Comparison of ENCODE assay signal across 21 cellular contexts in the genomic region with DNA sequence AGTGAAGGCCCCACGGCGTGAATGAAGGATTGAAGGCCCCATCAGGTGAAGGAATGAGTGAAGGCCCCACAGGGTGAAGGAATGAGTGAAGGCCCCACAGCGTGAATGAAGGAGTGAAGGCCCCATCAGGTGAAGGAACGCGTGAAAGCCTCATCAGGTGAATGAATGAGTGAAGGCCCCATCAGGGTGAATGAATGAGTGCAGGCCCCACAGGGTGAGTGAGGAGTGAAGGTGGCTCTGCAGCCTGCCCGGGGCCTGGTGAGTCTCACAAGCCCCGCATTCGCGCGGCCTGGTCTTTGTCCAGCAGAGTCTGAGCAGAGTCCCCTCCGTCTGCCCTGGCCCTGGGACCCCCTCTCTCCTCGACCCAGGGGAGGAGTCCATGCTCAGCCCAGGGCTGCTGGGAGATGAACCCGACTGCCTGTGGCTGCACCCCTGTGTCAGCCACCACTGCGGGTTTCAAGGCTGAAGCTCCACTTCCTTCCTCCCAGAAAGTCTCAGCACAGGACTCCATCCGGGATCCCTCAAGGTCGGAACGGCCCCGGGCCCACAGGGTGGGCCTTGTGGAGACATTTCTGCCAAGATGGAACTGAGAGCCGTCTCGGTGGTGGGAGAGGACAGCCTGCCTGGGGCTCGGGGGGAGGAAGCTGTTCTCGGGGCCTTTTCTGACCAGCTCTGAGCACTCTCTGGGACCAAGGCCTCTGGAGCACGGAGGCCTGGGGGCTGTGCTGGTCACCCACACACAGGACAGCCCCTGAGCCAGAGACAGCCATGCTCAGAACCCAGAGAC. TPM values are rescaled to one million over a fixed set of nuclear protein-coding genes. Genes with fewer than 3 reads are reported as not detected.
DNase-seq lines count a peak whose midpoint lies in the region; ATAC-seq, FAIRE-seq and TF ChIP-seq lines count a peak whose summit lies in the region.
"Had no signal": no experiment of that assay in that cellular context is flagged by ENCODE, and none has a peak within 500 bp of the region (broad histone marks: within the 10 kb centered on the region; RNA-seq: fewer than 3 reads in every experiment).

No MANE protein-coding gene starts in this region.

- H3K4me1 Mint-ChIP-seq in activated T-cell treated with anti-CD3 and anti-CD28 coated beads, Interleukin-2, amount 50 U/mL, for 24 hours (ENCODE audit: low read depth) = peaks cover 8% of the 10 kb centered on the region

- no peaks in the 10 kb centered on the region; a peak in 2 of 8 replicates for H3K36me3 ChIP-seq in H1 (ENCODE audit: control insufficient read depth in 2 of 4, insufficient read depth in 4 of 4, low read length in 3 of 4)

- TF ChIP-seq RAD21 in H1 (IDR thresholded peaks at IDR 0.05 in 1 of 2, conservative IDR thresholded peaks at IDR 0.05 in 1 of 2; ENCODE audit: low read depth in 2 of 2, low read length in 2 of 2) = no peak

- H3K4ac ChIP-seq in H1 (replicated peaks; ENCODE audit: insufficient read length, low read depth, low read length) = no peak overlapping the region

- no peak overlapping the region for H3K27ac ChIP-seq in H1 (ENCODE audit: low read depth, low read length)
- H3K27ac ChIP-seq: A549, GM23248 had no signal

- no peak overlapping the region for H2BK15ac ChIP-seq in H1 (ENCODE audit: low read length)

- no peaks in the 10 kb centered on the region for H3K23me2 ChIP-seq in H1 (ENCODE audit: low read depth, low read length)

- H3K4me2 ChIP-seq in H1 (ENCODE audit: insufficient read depth in 1 of 2, low read depth in 2 of 2, low read length in 2 of 2) = no peak overlapping the region
- H3K4me2 ChIP-seq: A549 had no signal

- H3K36me3 Mint-ChIP-seq in activated T-cell treated with anti-CD3 and anti-CD28 coated beads, Interleukin-2, amount 50 U/mL, for 24 hours (ENCODE audit: low read depth) = no peaks in the 10 kb centered on the region
- H3K36me3 Mint-ChIP-seq: CD8-positive, alpha-beta T cell had no signal

- no peak overlapping the region for H2AFZ ChIP-seq in H1 (ENCODE audit: low read length)
- H2AFZ ChIP-seq: GM23248 had no signal

- no peak overlapping the region for H3K56ac ChIP-seq in H1 (replicated peaks; ENCODE audit: insufficient read length, low read depth, low read length)

- H4K20me1 ChIP-seq in H1 (replicated peaks in 1 of 2; ENCODE audit: control insufficient read depth in 1 of 2, insufficient read depth in 2 of 2, low read length in 2 of 2) = no peaks in the 10 kb centered on the region

- peaks cover 3% of the 10 kb centered on the region in 2 experiments; a peak in 3 of 4 replicates for H3K9me3 ChIP-seq in H1 (ENCODE audit: insufficient read depth in 2 of 2, low read depth in 1 of 2, low read length in 1 of 2)

- H2BK5ac ChIP-seq in H1 (ENCODE audit: low read depth, low read length) = no peak overlapping the region

- TF ChIP-seq POLR2A in H1 (IDR thresholded peaks at IDR 0.05; ENCODE audit: control extremely low read depth in 1 of 2, low read depth in 2 of 2, low read length in 2 of 2) = no peak

- no peaks in the 10 kb centered on the region for H3K79me1 ChIP-seq in H1 (ENCODE audit: low read depth, low read length)

- peak; percentile 53 for DNase-seq in activated T-cell treated with anti-CD3 and anti-CD28 coated beads, Interleukin-2, amount 50 U/mL, for 24 hours
- no peak for DNase-seq in activated T-cell treated with anti-CD3 and anti-CD28 coated beads, Interleukin-2, amount 50 U/mL, for 1 hour
- peak; percentile 27 to 28 for DNase-seq in Kasumi-1 (lab: John Stamatoyannopoulos, UW)
- DNase-seq in H1 (ENCODE audit: low read depth in 1 of 2, low spot score in 2 of 2) = no peak
- DNase-seq in sciatic nerve (ENCODE audit: low spot score) = no peak
- no peak for DNase-seq in HuH-7 (ENCODE audit: low spot score)
- DNase-seq in SHP77 (lab: John Stamatoyannopoulos, UW) = no peak
- DNase-seq in NCI-H345 treated with DMSO at 0.1 percent for 48 hours (lab: John Stamatoyannopoulos, UW; ENCODE audit: unreplicated experiment) = no peak
- DNase-seq: CD8-positive, alpha-beta T cell; DMS79 treated with DMSO at 0.1 percent for 48 hours; GDM1; GM23248; HFFc6; MM.1S; NCI-H1417 treated with DMSO at 0.1 percent for 48 hours; NCI-H2107; NCI-H345; NCI-H69; PC-3 had no signal

- peak overlapping the region; percentile 71 for H4K8ac ChIP-seq in H1 (ENCODE audit: extremely low read depth, insufficient read depth, low read length)

- H2BK12ac ChIP-seq in H1 (ENCODE audit: low read depth, low read length) = no peak overlapping the region

- H3K27me3 Mint-ChIP-seq in activated T-cell treated with anti-CD3 and anti-CD28 coated beads, Interleukin-2, amount 50 U/mL, for 24 hours = peaks cover 15% of the 10 kb centered on the region

- H3K14ac ChIP-seq in H1 (ENCODE audit: insufficient read length) = no peak overlapping the region

- no peak for TF ChIP-seq CTCF in H1 (IDR thresholded peaks at IDR 0.05; ENCODE audit: control extremely low read depth in 1 of 3, insufficient read depth in 1 of 3, low read depth in 1 of 3, low read length in 3 of 3)

- H3K27me3 ChIP-seq in H1 (replicated peaks in 1 of 4; ENCODE audit: control insufficient read depth in 3 of 4, extremely low read depth in 1 of 4, insufficient read depth in 3 of 4, low read length in 3 of 4) = no peaks in the 10 kb centered on the region; a peak in 1 of 7 replicates

- H2AK5ac ChIP-seq in H1 (ENCODE audit: low read depth, low read length) = no peak overlapping the region

- POLR2A ChIA-PET in H1 (lab: Charles Lee; ENCODE audit: partially characterized antibody) = no interaction called here

- peaks cover 6% of the 10 kb centered on the region for H3K9me3 Mint-ChIP-seq in activated T-cell treated with anti-CD3 and anti-CD28 coated beads, Interleukin-2, amount 50 U/mL, for 24 hours

- no peak overlapping the region for H3K4me3 ChIP-seq in H1 (ENCODE audit: extremely low read depth in 1 of 4, insufficient read depth in 2 of 4, low read depth in 3 of 4, low read length in 4 of 4)
- H3K4me3 ChIP-seq: A549, GM23248 had no signal

- CTCF ChIA-PET in H1 (lab: Charles Lee; ENCODE audit: partially characterized antibody) = interaction anchor here (0.8 to 2.1 kb wide), 3 partner anchors 10 to 298 kb away, joined by 3 to 5 read pairs (median 4); a partner anchor contains a TSS

- H4K91ac ChIP-seq in H1 (replicated peaks; ENCODE audit: insufficient read length, low read length) = no peak overlapping the region

- no peak for FAIRE-seq in H1 (lab: Jason Lieb, UNC)
- FAIRE-seq: A549, D721Med had no signal

- H2BK20ac ChIP-seq in H1 (ENCODE audit: low read length) = no peak overlapping the region

- no peak overlapping the region for H4K5ac ChIP-seq in H1 (ENCODE audit: insufficient read length, low read depth, low read length)

- H3K9ac ChIP-seq in H1 (replicated peaks in 1 of 4; ENCODE audit: extremely low read depth in 1 of 4, low read depth in 3 of 4, low read length in 3 of 4) = no peak overlapping the region
- H3K9ac ChIP-seq: GM23248 had no signal

- no peaks in the 10 kb centered on the region for H3K79me2 ChIP-seq in H1 (ENCODE audit: control insufficient read depth in 1 of 2, insufficient read depth in 2 of 2, low read length in 2 of 2)

- no peak overlapping the region for H3K23ac ChIP-seq in H1 (ENCODE audit: insufficient read length)

- no peak overlapping the region for H3K4me3 Mint-ChIP-seq in activated T-cell treated with anti-CD3 and anti-CD28 coated beads, Interleukin-2, amount 50 U/mL, for 24 hours
- H3K4me3 Mint-ChIP-seq: CD8-positive, alpha-beta T cell; HFFc6 had no signal

- H3K18ac ChIP-seq in H1 (ENCODE audit: extremely low read depth, low read length) = no peak overlapping the region

- peak overlapping the region; percentile 33 for H3K27ac Mint-ChIP-seq in activated T-cell treated with anti-CD3 and anti-CD28 coated beads, Interleukin-2, amount 50 U/mL, for 24 hours
- H3K27ac Mint-ChIP-seq: CD8-positive, alpha-beta T cell; HFFc6 had no signal

- intact Hi-C loops in sciatic nerve (cut with DNase I) = loop anchor here (5.0 kb wide), 1 partner anchor 505 kb away; a partner anchor contains a TSS

- TF ChIP-seq EP300 in H1 (IDR thresholded peaks at IDR 0.05; ENCODE audit: borderline replicate concordance in 1 of 2, low read depth in 2 of 2, low read length in 2 of 2) = no peak

- peak; percentile 23 for ATAC-seq in sciatic nerve
- ATAC-seq: A549; CD8-positive, alpha-beta T cell; PC-3 had no signal

- WGBS in H1 (ENCODE audit: extremely low coverage in 1 of 2, insufficient coverage in 1 of 2, insufficient read length in 1 of 2, insufficient replicate concordance in 2 of 2, low coverage in 1 of 2, low lambda C conversion rate in 2 of 2, missing lambda C conversion rate in 1 of 2), 2 experiments = 89% methylated on average over 23 of the region's 23 CpGs; no CpG with 5 or more reads in 1 of the 2 experiments

- H2BK120ac ChIP-seq in H1 (replicated peaks; ENCODE audit: low read depth, low read length) = no peak overlapping the region

- no peaks in the 10 kb centered on the region for H3K4me1 ChIP-seq in H1 (replicated peaks in 1 of 4; ENCODE audit: control insufficient read depth in 3 of 4, insufficient read depth in 4 of 4, low read length in 3 of 4)

TF ChIP-seq in H1, 55 proteins besides CTCF, POLR2A, EP300 and RAD21 (continues in another document):
- TF ChIP-seq CEBPB (IDR thresholded peaks at IDR 0.05; ENCODE audit: low read depth, low read length) (no peak), KDM5A (IDR thresholded peaks at IDR 0.05; ENCODE audit: low read length) (no peak), SIN3A (conservative IDR thresholded peaks at IDR 0.05 in 1 of 2, IDR thresholded peaks at IDR 0.05 in 1 of 2; ENCODE audit: low read depth in 1 of 2, low read length in 2 of 2) (no peak), YY1 (IDR thresholded peaks at IDR 0.05; ENCODE audit: low read depth, low read length) (no peak)

RNA-seq across cellular contexts. Expression of a gene that starts 37.4 kb away (rescaled TPM):
- 2.9 TPM in 2 replicates for total RNA-seq in H1 (2021; fragmentation: NEBNext Ultra II Directional; extraction: Animal tissue kit (Norgen Biotek cat#: 25700))
- polyA plus RNA-seq in H1 (2011; rRNA removed) = 4.0 and 4.6 TPM in 2 replicates
- 3.7 TPM for polyA plus RNA-seq in H1 (2011; cell fraction: cytosol; rRNA removed)
- 4.6 TPM for polyA plus RNA-seq in H1 (2011; cell fraction: nucleus; rRNA removed)
- 1.7 to 6.0 TPM (median 4.1 TPM) in 4 replicates for polyA plus RNA-seq in H1 (2012, experiment 1 of 2)
- polyA plus RNA-seq in H1 (2012, experiment 2 of 2) = 1.8 TPM
- 1.8 TPM for polyA plus RNA-seq in H1 (2013, experiment 1 of 2)
- polyA plus RNA-seq in H1 (2013, experiment 2 of 2) = 1.9 TPM
- polyA minus RNA-seq in H1 (2011; rRNA and poly(A)+ RNA removed) = 1.1 and 3.6 TPM in 2 replicates
- 2.4 TPM for polyA minus RNA-seq in H1 (2011; cell fraction: cytosol; rRNA and poly(A)+ RNA removed)
- 3.4 TPM for polyA minus RNA-seq in H1 (2011; cell fraction: nucleus; rRNA and poly(A)+ RNA removed)
- 4.5 TPM for total RNA-seq in sciatic nerve
- total RNA-seq: CD8-positive, alpha-beta T cell; GM23248; HFFc6; PC-3 had no signal
- polyA plus RNA-seq: GM23248 had no signal

RNA-seq across cellular contexts. Expression of a gene that starts 47.5 kb away (rescaled TPM):
- total RNA-seq in H1 (2021; fragmentation: NEBNext Ultra II Directional; extraction: Animal tissue kit (Norgen Biotek cat#: 25700)) = 54.0 and 59.5 TPM in 2 replicates
- 29.1 and 42.3 TPM in 2 replicates for polyA plus RNA-seq in H1 (2011; rRNA removed)
- 28.5 TPM for polyA plus RNA-seq in H1 (2011; cell fraction: cytosol; rRNA removed)
- polyA plus RNA-seq in H1 (2011; cell fraction: nucleus; rRNA removed) = 143 TPM
- 27.3 to 49.9 TPM (median 47.0 TPM) in 4 replicates for polyA plus RNA-seq in H1 (2012, experiment 1 of 2)
- polyA plus RNA-seq in H1 (2012, experiment 2 of 2) = 33.6 TPM
- 36.0 TPM for polyA plus RNA-seq in H1 (2013, experiment 1 of 2)
- 32.6 TPM for polyA plus RNA-seq in H1 (2013, experiment 2 of 2)
- 12.8 and 15.1 TPM in 2 replicates for polyA minus RNA-seq in H1 (2011; rRNA and poly(A)+ RNA removed)
- polyA minus RNA-seq in H1 (2011; cell fraction: cytosol; rRNA and poly(A)+ RNA removed) = 22.1 TPM
- polyA minus RNA-seq in H1 (2011; cell fraction: nucleus; rRNA and poly(A)+ RNA removed) = 27.8 TPM
- 343 TPM for total RNA-seq in sciatic nerve

Comparison
In these comparisons a context has a peak if more than half of its experiments do, and no peak if none do; other contexts are left out.
1. DNase-seq: peak in activated T-cell treated with anti-CD3 and anti-CD28 coated beads, Interleukin-2, amount 50 U/mL, for 24 hours (single experiment) and Kasumi-1 (2 of 2); none in activated T-cell treated with anti-CD3 and anti-CD28 coated beads, Interleukin-2, amount 50 U/mL, for 1 hour (single experiment), H1 (0 of 2), sciatic nerve (single experiment), HuH-7 (single experiment), SHP77 (0 of 2) and NCI-H345 treated with DMSO at 0.1 percent for 48 hours (single experiment).